In genomic region chr17:3886776-3887175, GRCh38 we compare ENCODE assay signal across 1 cellular context.
TF ChIP-seq lines count a peak whose summit lies in the region.

No MANE protein-coding gene starts in this region.

TF ChIP-seq in H1, 55 proteins besides CTCF, POLR2A, EP300 and RAD21:
- TF ChIP-seq TAF7 (optimal IDR thresholded peaks at IDR 0.05; ENCODE audit: borderline replicate concordance, low read depth, low read length): no peak
- TF ChIP-seq SP2 (IDR thresholded peaks at IDR 0.05; ENCODE audit: low read length): no peak
- no peak for TF ChIP-seq TBP (IDR thresholded peaks at IDR 0.05; ENCODE audit: low read depth, low read length)
- no peak for TF ChIP-seq GABPA (IDR thresholded peaks at IDR 0.05; ENCODE audit: borderline replicate concordance, insufficient read depth, low read length)
- TF ChIP-seq JUND (IDR thresholded peaks at IDR 0.05; ENCODE audit: low read length): no peak
- no peak for TF ChIP-seq POU5F1 (IDR thresholded peaks at IDR 0.05; ENCODE audit: low read depth, low read length)
- no peak for TF ChIP-seq TAF1 (IDR thresholded peaks at IDR 0.05; ENCODE audit: low read depth, low read length)
- no peak for TF ChIP-seq PHF8 (conservative IDR thresholded peaks at IDR 0.05; ENCODE audit: low read depth, low read length)
- TF ChIP-seq CHD2 (IDR thresholded peaks at IDR 0.05; ENCODE audit: low read length): no peak
- TF ChIP-seq RNF2 (IDR thresholded peaks at IDR 0.05; ENCODE audit: borderline replicate concordance, low read depth, low read length, missing control alignments, poor library complexity, severe bottlenecking): no peak
- TF ChIP-seq TCF12 (IDR thresholded peaks at IDR 0.05; ENCODE audit: low read depth, low read length): no peak
- TF ChIP-seq SIN3A (conservative IDR thresholded peaks at IDR 0.05 in 1 of 2, IDR thresholded peaks at IDR 0.05 in 1 of 2; ENCODE audit: low read depth in 1 of 2, low read length in 2 of 2): no peak
- TF ChIP-seq KDM1A (IDR thresholded peaks at IDR 0.05; ENCODE audit: borderline replicate concordance, low read length): no peak
- TF ChIP-seq USF2 (IDR thresholded peaks at IDR 0.05; ENCODE audit: low read length): no peak
- TF ChIP-seq SP4 (IDR thresholded peaks at IDR 0.05; ENCODE audit: low read length): no peak
